1 cellular context compared by ENCODE assay signal in the genomic region with DNA sequence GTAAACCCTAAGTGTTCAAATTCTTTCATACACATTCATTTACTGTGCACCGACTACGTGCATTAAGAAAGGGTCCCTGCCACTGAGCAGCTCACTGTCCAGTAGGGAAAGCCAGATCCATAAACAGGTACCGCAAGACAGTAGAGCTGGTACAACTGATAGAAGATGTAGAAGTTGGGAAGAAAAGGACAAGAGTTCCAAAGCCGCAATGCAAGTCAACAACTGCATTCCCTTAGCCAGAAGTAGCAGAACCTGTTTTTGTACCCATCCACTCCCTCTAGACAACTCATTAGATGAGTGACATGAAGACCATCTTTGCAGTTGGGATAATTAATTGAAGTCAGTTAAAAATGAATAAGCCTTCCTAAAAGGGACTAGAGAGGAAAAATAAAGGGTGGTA.
TF ChIP-seq lines count a peak whose summit lies in the region.

No MANE protein-coding gene starts in this region.

TF ChIP-seq in WTC11, 78 proteins besides CTCF, POLR2A, EP300 and RAD21 (continued from another document):
- no peak for TF ChIP-seq FOXJ3 (CRISPR knock-in tag; IDR thresholded peaks at IDR 0.05; ENCODE audit: borderline replicate concordance)
- TF ChIP-seq ZNF219 (CRISPR knock-in tag; IDR thresholded peaks at IDR 0.05; ENCODE audit: borderline replicate concordance): no peak
- TF ChIP-seq GTF2I (CRISPR knock-in tag; conservative IDR thresholded peaks at IDR 0.05): no peak
